19 cellular contexts compared by ENCODE assay signal in the genomic region with DNA sequence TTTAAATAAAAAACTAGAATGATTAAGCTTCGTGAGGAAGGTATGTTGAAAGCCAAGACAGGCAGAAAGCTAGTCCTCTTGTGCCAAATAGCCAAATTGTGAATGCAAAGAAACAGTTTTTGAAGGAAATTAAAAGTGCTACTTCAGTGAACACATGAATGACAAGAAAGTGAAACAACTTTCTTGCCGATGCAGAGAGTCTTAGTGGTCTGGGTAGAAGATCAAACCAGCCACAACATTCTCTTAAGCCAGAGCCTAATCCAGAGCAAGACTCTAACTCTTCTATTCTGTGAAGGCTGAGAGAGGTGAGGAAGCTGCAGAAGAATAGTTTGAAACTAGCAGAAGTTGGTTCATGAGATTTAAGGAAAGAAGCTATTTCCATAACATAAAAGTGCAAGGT.
DNase-seq lines count a peak whose midpoint lies in the region; ATAC-seq and TF ChIP-seq lines count a peak whose summit lies in the region.
"Had no signal": no experiment of that assay in that cellular context is flagged by ENCODE, and none has a peak within 500 bp of the region (broad histone marks: within the 10 kb centered on the region; RNA-seq: fewer than 3 reads in every experiment).

No MANE protein-coding gene starts in this region.

- peaks cover 42 to 89% (median 64%) of the 10 kb centered on the region in 4 donors for H3K36me3 ChIP-seq in esophagus muscularis mucosa

- TF ChIP-seq CTCF in endothelial cell (IDR thresholded peaks at IDR 0.05; ENCODE audit: unreplicated experiment) (no peak), esophagus muscularis mucosa (IDR thresholded peaks at IDR 0.05) (no peak)

- no peak for DNase-seq in activated T-cell treated with anti-CD3 and anti-CD28 coated beads, Interleukin-2, amount 50 U/mL, for 24 hours
- no peak for DNase-seq in activated T-cell treated with anti-CD3 and anti-CD28 coated beads, Interleukin-2, amount 50 U/mL, for 48 hours
- peak; percentile 61 for DNase-seq in Jurkat, Clone E6-1 (ENCODE audit: low read depth, low spot score)
- peak; percentile 34 for DNase-seq in activated CD8-positive, alpha-beta T cell treated with anti-CD3 and anti-CD28 coated beads, Interleukin-2, amount 10 ng/mL, durations not matched to agents 7 days and 5 days
- DNase-seq in endothelial cell (ENCODE audit: low spot score): no peak
- no peak for DNase-seq in NCI-H1694 (lab: John Stamatoyannopoulos, UW)
- no peak for DNase-seq in esophagus muscularis mucosa (ENCODE audit: extremely low spot score)
- DNase-seq in hypothalamus (lab: John Stamatoyannopoulos, UW): no peak
- DNase-seq: Calu3, GF-D8, HFFc6, KBM-7, MG63, NCI-H1105, NCI-H187, PC-9 had no signal

- H3K36me3 Mint-ChIP-seq in activated T-cell treated with anti-CD3 and anti-CD28 coated beads, Interleukin-2, amount 50 U/mL, for 24 hours (ENCODE audit: low read depth): peaks cover 85% of the 10 kb centered on the region
- H3K36me3 Mint-ChIP-seq in activated CD8-positive, alpha-beta T cell treated with anti-CD3 and anti-CD28 coated beads, Interleukin-2, amount 10 ng/mL, durations not matched to agents 7 days and 5 days (ENCODE audit: low read depth): peaks cover 37% of the 10 kb centered on the region
- peaks cover 42% of the 10 kb centered on the region for H3K36me3 Mint-ChIP-seq in endothelial cell (ENCODE audit: low read depth, unreplicated experiment)

- TF ChIP-seq EP300 in esophagus muscularis mucosa (IDR thresholded peaks at IDR 0.05): no peak

- H3K9me3 ChIP-seq in esophagus muscularis mucosa: no peaks in the 10 kb centered on the region
- H3K9me3 ChIP-seq: MG63 had no signal

- POLR2A ChIA-PET in activated CD8-positive, alpha-beta T cell treated with anti-CD3 and anti-CD28 coated beads, Interleukin-2, amount 10 ng/mL, durations not matched to agents 7 days and 5 days (lab: Charles Lee): interaction anchor here (1.2 kb wide), 1 partner anchor 10 kb away, joined by 3 read pairs; no protein-coding TSS in a partner anchor

- H3K27ac ChIP-seq in esophagus muscularis mucosa (replicated peaks in 1 of 4): no peak overlapping the region
- H3K27ac ChIP-seq: A549, HL-60, PC-9 had no signal

- peaks cover 17% of the 10 kb centered on the region for H3K4me1 Mint-ChIP-seq in activated T-cell treated with anti-CD3 and anti-CD28 coated beads, Interleukin-2, amount 50 U/mL, for 24 hours (ENCODE audit: low read depth)
- H3K4me1 Mint-ChIP-seq in activated CD8-positive, alpha-beta T cell treated with anti-CD3 and anti-CD28 coated beads, Interleukin-2, amount 10 ng/mL, durations not matched to agents 7 days and 5 days (ENCODE audit: low read depth): peaks cover 25% of the 10 kb centered on the region
- no peaks in the 10 kb centered on the region for H3K4me1 Mint-ChIP-seq in endothelial cell (ENCODE audit: unreplicated experiment)
- H3K4me1 Mint-ChIP-seq: CD14-positive monocyte had no signal

- no peak overlapping the region for H3K4me3 Mint-ChIP-seq in activated T-cell treated with anti-CD3 and anti-CD28 coated beads, Interleukin-2, amount 50 U/mL, for 24 hours
- peak overlapping the region; percentile 61 for H3K4me3 Mint-ChIP-seq in activated CD8-positive, alpha-beta T cell treated with anti-CD3 and anti-CD28 coated beads, Interleukin-2, amount 10 ng/mL, durations not matched to agents 7 days and 5 days
- peak overlapping the region; percentile 65 for H3K4me3 Mint-ChIP-seq in endothelial cell (ENCODE audit: unreplicated experiment)
- H3K4me3 Mint-ChIP-seq: CD14-positive monocyte, HFFc6 had no signal

- CTCF ChIA-PET in activated CD8-positive, alpha-beta T cell treated with anti-CD3 and anti-CD28 coated beads, Interleukin-2, amount 10 ng/mL, durations not matched to agents 7 days and 5 days (lab: Charles Lee): interaction anchor here (0.7 to 1.5 kb wide), 4 partner anchors 14 to 35 kb away, joined by 3 to 4 read pairs (median 4); no protein-coding TSS in a partner anchor

- no peaks in the 10 kb centered on the region for H3K4me1 ChIP-seq in esophagus muscularis mucosa

- H3K4me3 ChIP-seq in Jurkat, Clone E6-1 (ENCODE audit: low read length): no peak overlapping the region; the same call in 1 of the 2 replicates
- no peak overlapping the region for H3K4me3 ChIP-seq in esophagus muscularis mucosa
- H3K4me3 ChIP-seq: A549, MG63, PC-9 had no signal

- ATAC-seq in activated CD8-positive, alpha-beta T cell treated with anti-CD3 and anti-CD28 coated beads, Interleukin-2, amount 10 ng/mL, durations not matched to agents 7 days and 5 days: peak; percentile 82
- ATAC-seq: A549 had no signal

- no peaks in the 10 kb centered on the region for H3K27me3 ChIP-seq in esophagus muscularis mucosa
- H3K27me3 ChIP-seq: MG63 had no signal

- peak overlapping the region; percentile 57 for H3K27ac Mint-ChIP-seq in activated T-cell treated with anti-CD3 and anti-CD28 coated beads, Interleukin-2, amount 50 U/mL, for 24 hours
- H3K27ac Mint-ChIP-seq in activated CD8-positive, alpha-beta T cell treated with anti-CD3 and anti-CD28 coated beads, Interleukin-2, amount 10 ng/mL, durations not matched to agents 7 days and 5 days: peak overlapping the region; percentile 56
- H3K27ac Mint-ChIP-seq in endothelial cell (ENCODE audit: unreplicated experiment): no peak overlapping the region
- H3K27ac Mint-ChIP-seq: HFFc6 had no signal

- no peak for TF ChIP-seq POLR2A in esophagus muscularis mucosa (IDR thresholded peaks at IDR 0.05; ENCODE audit: low read depth)

- no peaks in the 10 kb centered on the region for H3K9me3 Mint-ChIP-seq in activated T-cell treated with anti-CD3 and anti-CD28 coated beads, Interleukin-2, amount 50 U/mL, for 24 hours
- no peaks in the 10 kb centered on the region for H3K9me3 Mint-ChIP-seq in activated CD8-positive, alpha-beta T cell treated with anti-CD3 and anti-CD28 coated beads, Interleukin-2, amount 10 ng/mL, durations not matched to agents 7 days and 5 days (ENCODE audit: insufficient read depth)
- no peaks in the 10 kb centered on the region for H3K9me3 Mint-ChIP-seq in endothelial cell (ENCODE audit: unreplicated experiment)
- H3K9me3 Mint-ChIP-seq: HFFc6 had no signal

- intact Hi-C loops in esophagus muscularis mucosa (cut with DNase I): no loop called here

- WGBS in esophagus muscularis mucosa: 95% methylated on average over 2 of the region's 2 CpGs

- H3K27me3 Mint-ChIP-seq in activated T-cell treated with anti-CD3 and anti-CD28 coated beads, Interleukin-2, amount 50 U/mL, for 24 hours: no peaks in the 10 kb centered on the region
- no peaks in the 10 kb centered on the region for H3K27me3 Mint-ChIP-seq in activated CD8-positive, alpha-beta T cell treated with anti-CD3 and anti-CD28 coated beads, Interleukin-2, amount 10 ng/mL, durations not matched to agents 7 days and 5 days (ENCODE audit: low read depth)
- H3K27me3 Mint-ChIP-seq in endothelial cell (ENCODE audit: unreplicated experiment): no peaks in the 10 kb centered on the region

Comparison
In these comparisons a context has a peak if more than half of its experiments do, and no peak if none do; other contexts are left out.
1. DNase-seq: peak in Jurkat, Clone E6-1 (single experiment) and activated CD8-positive, alpha-beta T cell treated with anti-CD3 and anti-CD28 coated beads, Interleukin-2, amount 10 ng/mL, durations not matched to agents 7 days and 5 days (single experiment); none in activated T-cell treated with anti-CD3 and anti-CD28 coated beads, Interleukin-2, amount 50 U/mL, for 24 hours (single experiment), activated T-cell treated with anti-CD3 and anti-CD28 coated beads, Interleukin-2, amount 50 U/mL, for 48 hours (0 of 2), endothelial cell (single experiment), NCI-H1694 (single experiment), esophagus muscularis mucosa (single experiment) and hypothalamus (0 of 51).